Comparison of ENCODE assay signal across 23 cellular contexts in the genomic region with DNA sequence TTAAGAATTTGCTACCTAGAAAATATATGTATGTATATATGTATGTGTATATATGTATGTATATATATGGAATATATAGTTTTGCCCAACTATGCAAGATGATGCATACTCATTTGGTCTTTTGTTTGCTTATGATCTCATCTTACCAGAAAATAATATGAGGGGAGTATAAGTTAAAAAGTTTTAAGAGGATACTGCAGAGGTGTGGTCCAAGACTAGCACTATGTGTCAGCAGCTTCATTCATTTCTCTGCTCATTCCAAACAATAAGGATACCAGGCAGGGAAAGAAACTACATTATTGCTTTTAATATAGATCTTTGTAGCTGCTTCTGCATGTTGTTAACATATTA.
"Had no signal": no experiment of that assay in that cellular context is flagged by ENCODE, and none has a peak within 500 bp of the region (broad histone marks: within the 10 kb centered on the region; RNA-seq: fewer than 3 reads in every experiment).

No MANE protein-coding gene starts in this region.

- H3K36me3 ChIP-seq: prostate gland, uterus had no signal

- H3K4me1 ChIP-seq: parathyroid adenoma, prostate gland, right lobe of liver, suprapubic skin, tibial artery, uterus had no signal

- H3K27me3 Mint-ChIP-seq: naive B cell had no signal

- H3K9me3 Mint-ChIP-seq: naive B cell, nephron had no signal

- H3K27ac Mint-ChIP-seq: nephron had no signal

- H3K27me3 ChIP-seq: dorsolateral prefrontal cortex, heart left ventricle, right lobe of liver, spleen, suprapubic skin, tibial artery, upper lobe of left lung, uterus had no signal

- ATAC-seq: heart left ventricle, left colon, right lobe of liver had no signal

- H3K4me3 Mint-ChIP-seq: naive B cell, nephron had no signal

- DNase-seq: cortex of kidney; dorsolateral prefrontal cortex; effector CD8-positive, alpha-beta T cell; foreskin melanocyte; heart left ventricle; hippocampal formation; left colon; left ventricle myocardium superior; naive B cell; occipital lobe; retina; right lobe of liver; spleen; stimulated activated CD4-positive, alpha-beta T cell treated with anti-CD3 and anti-CD28 coated beads, Interleukin-4, amount 100 ng/mL, for 24 hours; stimulated activated naive CD4-positive, alpha-beta T cell; tibial artery; upper lobe of left lung; uterus had no signal

- H3K4me3 ChIP-seq: dorsolateral prefrontal cortex, heart left ventricle, lung, prostate gland, right lobe of liver, spleen, suprapubic skin, tibial artery, upper lobe of left lung, uterus had no signal

- H3K27ac ChIP-seq: prostate gland, right lobe of liver, spleen, suprapubic skin, tibial artery, upper lobe of left lung, uterus had no signal

- H3K9me3 ChIP-seq: heart left ventricle, prostate gland, right lobe of liver, spleen, suprapubic skin, tibial artery, upper lobe of left lung, uterus had no signal
